In the genomic region with DNA sequence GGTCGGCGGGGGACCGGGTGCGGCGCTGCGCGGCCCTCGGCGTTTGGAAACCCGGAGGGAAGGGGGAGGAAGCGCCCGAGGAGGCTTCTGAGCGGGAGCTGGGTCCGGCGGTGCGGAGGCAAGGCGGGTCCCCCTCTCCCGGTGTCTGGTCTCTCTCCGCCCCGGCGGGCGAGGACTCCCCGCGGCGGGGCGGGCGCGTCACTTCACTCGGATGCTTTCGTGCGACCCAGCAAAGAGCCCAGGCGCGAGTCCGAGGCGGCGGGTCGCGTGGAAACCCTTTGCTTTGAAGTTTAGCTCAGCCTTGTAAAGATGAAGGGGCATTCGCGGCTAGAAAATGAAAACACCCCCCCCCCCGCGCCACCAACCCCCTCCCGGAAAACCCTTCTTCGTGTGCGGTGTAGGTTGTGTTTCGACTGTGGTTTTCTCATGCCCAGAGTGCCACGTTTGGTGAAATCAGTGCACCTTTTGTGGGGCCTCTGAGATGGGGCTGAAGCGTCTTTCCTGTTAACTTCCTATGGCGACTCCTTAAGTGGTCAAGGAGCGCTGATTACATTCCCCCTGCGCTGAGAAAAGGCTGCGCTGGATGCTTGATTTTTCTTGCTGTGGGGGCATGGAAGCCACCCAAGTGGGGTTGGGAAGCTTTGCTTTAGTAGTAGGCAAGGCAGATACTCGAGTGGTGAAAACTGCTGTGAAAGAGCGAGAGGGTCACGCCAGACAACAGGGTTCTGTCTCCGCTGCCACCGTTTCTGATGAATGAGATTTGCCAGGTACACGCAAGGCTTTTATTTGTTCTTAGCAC, we compare ENCODE assay signal across 8 cellular contexts. TPM values are rescaled to one million over a fixed set of nuclear protein-coding genes. Genes with fewer than 3 reads are reported as not detected.
DNase-seq lines count a peak whose midpoint lies in the region; ATAC-seq and TF ChIP-seq lines count a peak whose summit lies in the region.

No MANE protein-coding gene starts in this region.

- H3K4me3 Mint-ChIP-seq in activated naive CD8-positive, alpha-beta T cell treated with anti-CD3 and anti-CD28 coated beads for 36 hours: peak overlapping the region; percentile 76

- peak overlapping the region; percentile 95 for H3K27ac ChIP-seq in osteoblast (ENCODE audit: low read depth, low read length)

- H3K4me1 ChIP-seq in osteoblast (ENCODE audit: insufficient read depth, low read length): peaks cover 15% of the 10 kb centered on the region

- peaks cover 46% of the 10 kb centered on the region for H3K79me2 ChIP-seq in osteoblast (ENCODE audit: insufficient read depth, low read length)

- H3K9me3 Mint-ChIP-seq in activated naive CD8-positive, alpha-beta T cell treated with anti-CD3 and anti-CD28 coated beads for 36 hours: no peaks in the 10 kb centered on the region

- no peak for DNase-seq in BJ (ENCODE audit: low read depth)
- peak; percentile 36 for DNase-seq in NCI-H2171 (lab: John Stamatoyannopoulos, UW)
- peak; percentile 46 for DNase-seq in activated naive CD8-positive, alpha-beta T cell treated with anti-CD3 and anti-CD28 coated beads for 36 hours
- peak; percentile 77 for DNase-seq in cardiac septum (ENCODE audit: low spot score)
- DNase-seq in osteoblast (ENCODE audit: insufficient read length, low spot score, missing footprints): peak; percentile 86
- no peak for DNase-seq in ecto neural progenitor cell (ENCODE audit: low spot score)

- POLR2A ChIA-PET in BJ (lab: Charles Lee): interaction anchor here (0.7 kb wide), 1 partner anchor 12 kb away, joined by 3 read pairs; no protein-coding TSS in a partner anchor

- ATAC-seq in GM19397 (IDR thresholded peaks at IDR 0.05; ENCODE audit: unreplicated experiment) (peak; percentile 24), GM21526 (IDR thresholded peaks at IDR 0.05; ENCODE audit: low FRiP score, unreplicated experiment) (no peak)

- H3K36me3 Mint-ChIP-seq in activated naive CD8-positive, alpha-beta T cell treated with anti-CD3 and anti-CD28 coated beads for 36 hours: no peaks in the 10 kb centered on the region

- peak overlapping the region; percentile 75 for H3K27ac Mint-ChIP-seq in activated naive CD8-positive, alpha-beta T cell treated with anti-CD3 and anti-CD28 coated beads for 36 hours

- peaks cover 17% of the 10 kb centered on the region for H4K20me1 ChIP-seq in osteoblast (ENCODE audit: insufficient read depth, low read length)

- peaks cover 59% of the 10 kb centered on the region for H3K27me3 Mint-ChIP-seq in activated naive CD8-positive, alpha-beta T cell treated with anti-CD3 and anti-CD28 coated beads for 36 hours

- intact Hi-C loops in cardiac septum (cut with DNase I): loop anchor here (5.0 to 10.0 kb wide), 3 partner anchors 142 to 529 kb away; no protein-coding TSS in a partner anchor

- H3K4me1 Mint-ChIP-seq in activated naive CD8-positive, alpha-beta T cell treated with anti-CD3 and anti-CD28 coated beads for 36 hours: peaks cover 26% of the 10 kb centered on the region

- H3K36me3 ChIP-seq in BJ (ENCODE audit: control insufficient read depth, insufficient read depth, low read length) (no peaks in the 10 kb centered on the region), osteoblast (ENCODE audit: insufficient read depth, low read length) (no peaks in the 10 kb centered on the region)

- H3K4me3 ChIP-seq in BJ (ENCODE audit: low read depth, low read length) (peak overlapping the region; percentile 95), osteoblast (ENCODE audit: insufficient read depth, low read length) (peak overlapping the region; percentile 95)

- peak overlapping the region; percentile 87 for H2AFZ ChIP-seq in osteoblast (ENCODE audit: low read length)

- TF ChIP-seq CTCF in BJ (IDR thresholded peaks at IDR 0.05; ENCODE audit: insufficient read depth, low read depth, low read length) (no peak), osteoblast (IDR thresholded peaks at IDR 0.05; ENCODE audit: extremely low read depth, low read depth, low read length) (no peak)

- CTCF ChIA-PET in BJ (lab: Yijun Ruan, JAX): interaction anchor here (0.6 to 2.7 kb wide), 6 partner anchors 22 to 321 kb away, joined by 3 to 15 read pairs (median 4); no protein-coding TSS in a partner anchor

- H3K27me3 ChIP-seq in BJ (ENCODE audit: control insufficient read depth, insufficient read depth, low read length) (no peaks in the 10 kb centered on the region), osteoblast (ENCODE audit: insufficient read depth, low read length) (no peaks in the 10 kb centered on the region)

- peak overlapping the region; percentile 99 for H3K4me2 ChIP-seq in osteoblast (ENCODE audit: insufficient read depth, low read length)

- no peaks in the 10 kb centered on the region for H3K9me3 ChIP-seq in osteoblast (ENCODE audit: low read depth, low read length)

RNA-seq across cellular contexts. Expression of gene GNAI1, which starts 0.9 kb away (rescaled TPM):
- polyA plus RNA-seq in BJ (2011; rRNA removed): 19.4 and 51.6 TPM in 2 replicates
- polyA minus RNA-seq in BJ (2011; rRNA and poly(A)+ RNA removed): 18.1 and 18.4 TPM in 2 replicates
- 1 to 10 TPM; 1.6 to 2.0 TPM for total RNA-seq in activated naive CD8-positive, alpha-beta T cell treated with anti-CD3 and anti-CD28 coated beads for 36 hours
- total RNA-seq in cardiac septum (11.3 TPM), osteoblast (36.2 and 42.1 TPM in 2 replicates)

Comparison
In these comparisons a context has a peak if more than half of its experiments do, and no peak if none do; other contexts are left out.
1. DNase-seq: peak in NCI-H2171 (single experiment), activated naive CD8-positive, alpha-beta T cell treated with anti-CD3 and anti-CD28 coated beads for 36 hours (single experiment), cardiac septum (single experiment) and osteoblast (single experiment); none in BJ (single experiment) and ecto neural progenitor cell (single experiment).